ENCODE assay signal across 6 cellular contexts in the genomic region with DNA sequence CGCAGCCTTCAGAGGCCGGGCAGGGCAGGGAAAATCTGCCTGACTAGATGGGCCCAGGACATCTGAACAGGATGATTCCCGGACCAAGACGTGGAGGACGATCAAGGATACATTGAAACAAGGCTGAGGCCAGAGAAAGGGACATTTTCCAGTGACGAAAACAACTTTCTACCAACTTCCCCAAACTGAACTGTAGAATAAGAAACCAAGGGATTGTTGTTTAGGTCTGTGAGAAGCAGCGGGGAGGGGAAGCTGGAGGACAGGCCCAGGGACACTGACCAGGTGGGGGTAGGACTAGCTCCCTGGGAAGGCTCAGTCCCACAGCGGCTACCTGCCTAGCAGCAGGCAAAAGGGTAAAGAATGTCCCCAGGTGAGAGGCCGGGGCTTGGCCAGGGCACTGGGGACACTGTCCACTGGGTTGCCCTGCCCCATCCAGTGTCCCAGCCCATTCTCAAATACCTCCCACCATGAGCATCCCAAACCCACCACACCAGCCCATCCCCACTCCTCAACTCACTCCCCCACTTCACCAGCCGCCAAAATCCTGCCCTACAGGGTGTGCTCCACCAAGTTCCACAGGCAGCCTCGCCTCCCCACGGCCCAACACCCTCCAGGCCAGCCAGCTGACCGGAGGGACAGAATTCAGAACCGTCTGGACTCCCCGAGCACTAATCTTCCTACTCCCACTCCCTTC. TPM values are rescaled to one million over a fixed set of nuclear protein-coding genes. Genes with fewer than 3 reads are reported as not detected.
DNase-seq lines count a peak whose midpoint lies in the region; ATAC-seq and TF ChIP-seq lines count a peak whose summit lies in the region.

No MANE protein-coding gene starts in this region.

- DNase-seq in sigmoid colon: no peak
- no peak for DNase-seq in GM19240 (ENCODE audit: insufficient read length, low spot score)
- DNase-seq in effector CD8-positive, alpha-beta T cell (lab: John Stamatoyannopoulos, UW): no peak

- H3K4me1 ChIP-seq in HUES64 (ENCODE audit: insufficient read depth, low read length) (peaks cover 48% of the 10 kb centered on the region), endocrine pancreas (ENCODE audit: control insufficient read depth, insufficient read depth, low read length) (no peaks in the 10 kb centered on the region), sigmoid colon (peaks cover 0 to 67% (median 55%) of the 10 kb centered on the region in 4 donors)

- 4% methylated on average over 14 of the region's 15 CpGs for WGBS in HUES64
- WGBS in sigmoid colon, 2 donors: 2 to 4% methylated on average over 15 of the region's 15 CpGs

- intact Hi-C loops in sigmoid colon (cut with DNase I): loop anchor here (2.0 kb wide), 1 partner anchor 90 kb away; no protein-coding TSS in a partner anchor

- H3K9me3 ChIP-seq in HUES64 (ENCODE audit: insufficient read depth, low read depth, low read length): no peaks in the 10 kb centered on the region
- no peaks in the 10 kb centered on the region for H3K9me3 ChIP-seq in endocrine pancreas (ENCODE audit: control insufficient read depth, low read length)
- H3K9me3 ChIP-seq in sigmoid colon: no peaks in the 10 kb centered on the region

- TF ChIP-seq EP300 in sigmoid colon (IDR thresholded peaks at IDR 0.05): no peak

- TF ChIP-seq POLR2A in sigmoid colon (IDR thresholded peaks at IDR 0.05): no peak

- H3K27ac ChIP-seq in HUES64 (ENCODE audit: low read depth, low read length) (peak overlapping the region; percentile 74), sigmoid colon (peak overlapping the region; percentile 93 to 98 (median 97))

- ATAC-seq in GM21381 (IDR thresholded peaks at IDR 0.05; ENCODE audit: unreplicated experiment): no peak

- H3K4me3 ChIP-seq in HUES64 (ENCODE audit: low read length): peak overlapping the region; percentile 86
- peak overlapping the region; percentile 79 for H3K4me3 ChIP-seq in endocrine pancreas (ENCODE audit: control insufficient read depth, insufficient read depth, low read length)
- H3K4me3 ChIP-seq in sigmoid colon: peak overlapping the region; percentile 80 to 88 (median 87)

- TF ChIP-seq CTCF in sigmoid colon (IDR thresholded peaks at IDR 0.05): no peak

- no peaks in the 10 kb centered on the region for H3K36me3 ChIP-seq in HUES64 (ENCODE audit: insufficient read depth, low read length)
- H3K36me3 ChIP-seq in endocrine pancreas (ENCODE audit: control insufficient read depth, insufficient read depth, low read length): no peaks in the 10 kb centered on the region
- no peaks in the 10 kb centered on the region for H3K36me3 ChIP-seq in sigmoid colon

- no peaks in the 10 kb centered on the region for H3K27me3 ChIP-seq in HUES64 (ENCODE audit: insufficient read depth, low read length)
- no peaks in the 10 kb centered on the region for H3K27me3 ChIP-seq in endocrine pancreas (ENCODE audit: control insufficient read depth, insufficient read depth, low read length)
- no peaks in the 10 kb centered on the region for H3K27me3 ChIP-seq in sigmoid colon

- H3K9ac ChIP-seq in HUES64 (ENCODE audit: low read depth, low read length) (peak overlapping the region; percentile 82), endocrine pancreas (ENCODE audit: control insufficient read depth, insufficient read depth, low read length) (peak overlapping the region; percentile 92)

RNA-seq across cellular contexts. Expression of gene TNFRSF1A, which starts 1.0 kb away (rescaled TPM):
- polyA plus RNA-seq in HUES64 (2013, experiment 1 of 2): 39.4 TPM
- polyA plus RNA-seq in HUES64 (2013, experiment 2 of 2): 37.2 TPM
- 100 to 1,000 TPM; 135 to 191 (median 176) TPM for total RNA-seq in sigmoid colon
- polyA plus RNA-seq in sigmoid colon: 100 to 1,000 TPM in 1 of 3 donors, 10 to 100 TPM in 2; 31.7 to 107 (median 74.5) TPM

RNA-seq across cellular contexts. Expression of gene PLEKHG6, which starts 30.4 kb away (rescaled TPM):
- polyA plus RNA-seq in HUES64 (2013, experiment 1 of 2): 12.1 TPM
- polyA plus RNA-seq in HUES64 (2013, experiment 2 of 2): 11.6 TPM
- 1 to 10 TPM in 1 of 4 donors, under 1 TPM in 1, not detected in 2; 0.99 to 2.5 TPM for total RNA-seq in sigmoid colon
- 100 to 1,000 TPM in 1 of 3 donors, 10 to 100 TPM in 2; 61.3 to 146 (median 93.6) TPM for polyA plus RNA-seq in sigmoid colon

RNA-seq across cellular contexts. Expression of gene SCNN1A, which starts 34.5 kb away (rescaled TPM):
- polyA plus RNA-seq in HUES64 (2013, experiment 1 of 2): 51.0 TPM
- 39.4 TPM for polyA plus RNA-seq in HUES64 (2013, experiment 2 of 2)
- total RNA-seq in sigmoid colon: 1 to 10 TPM in 3 of 4 donors, under 1 TPM in 1; 0.82 to 7.2 (median 1.1) TPM
- 100 to 1,000 TPM in 1 of 3 donors, 10 to 100 TPM in 2; 51.1 to 169 (median 53.5) TPM for polyA plus RNA-seq in sigmoid colon

RNA-seq across cellular contexts. Expression of gene LTBR, which starts 43.1 kb away (rescaled TPM):
- polyA plus RNA-seq in HUES64 (2013, experiment 1 of 2): 1.4 TPM
- 2.5 TPM for polyA plus RNA-seq in HUES64 (2013, experiment 2 of 2)
- total RNA-seq in sigmoid colon: 100 to 1,000 TPM in 3 of 4 donors, 10 to 100 TPM in 1; 85.2 to 200 (median 125) TPM
- 10 to 100 TPM; 36.3 to 85.2 (median 37.8) TPM for polyA plus RNA-seq in sigmoid colon
